ENCODE assay signal across 8 cellular contexts in the genomic region with DNA sequence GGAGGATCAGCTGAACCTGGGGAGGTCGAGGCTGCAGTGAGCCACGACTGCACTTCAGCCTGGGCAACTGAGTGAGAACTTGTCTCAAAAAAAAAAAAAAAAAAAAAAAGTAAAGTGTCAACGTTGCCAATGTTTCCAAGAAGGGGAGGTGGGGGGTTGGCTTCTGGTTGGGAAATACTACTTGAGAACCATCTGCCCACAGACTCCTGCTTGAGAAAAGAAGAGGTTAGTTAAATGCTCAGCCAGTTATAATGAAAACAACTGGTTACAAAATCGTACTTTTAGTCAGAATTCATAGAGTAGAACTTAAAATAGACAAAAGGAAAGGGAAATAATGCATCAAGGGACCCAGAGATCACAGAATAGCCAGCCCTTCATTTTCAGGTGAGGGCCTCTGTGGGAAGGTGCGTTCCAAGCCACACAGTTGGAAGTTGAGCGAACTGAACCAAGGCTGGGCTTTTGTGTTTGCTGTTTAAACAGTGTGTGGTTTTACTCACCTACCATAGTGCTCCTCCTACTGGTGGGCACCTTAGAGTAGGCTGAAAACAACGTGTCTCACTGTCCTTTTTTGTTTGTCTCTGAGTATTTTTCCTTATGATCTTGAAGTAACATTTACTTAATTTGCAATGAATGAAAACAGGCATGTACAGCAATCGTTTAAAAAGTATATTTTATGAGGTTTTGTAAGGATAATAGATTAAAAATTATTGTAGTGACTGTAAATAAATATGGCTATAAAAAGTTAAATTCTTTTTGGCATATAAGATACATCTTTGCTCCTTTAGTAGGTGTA.
DNase-seq lines count a peak whose midpoint lies in the region; ATAC-seq, FAIRE-seq and TF ChIP-seq lines count a peak whose summit lies in the region.

No MANE protein-coding gene starts in this region.

- TF ChIP-seq POLR2A in K562 (conservative IDR thresholded peaks at IDR 0.05), result no peak

- H3K79me2 ChIP-seq in K562 (ENCODE audit: control insufficient read depth, insufficient read depth, low read length), result no peaks in the 10 kb centered on the region

- peak overlapping the region; percentile 48 for H3K27ac ChIP-seq in K562 (ENCODE audit: extremely low read depth, low read depth, low read length)

- peak overlapping the region in 1 of 2 experiments; percentile 27; a peak in 1 of 4 replicates for H3K9ac ChIP-seq in K562 (ENCODE audit: insufficient read depth in 1 of 2, low read depth in 2 of 2, low read length in 2 of 2)

- FAIRE-seq in K562 (lab: Jason Lieb, UNC), result peak; percentile 94

- TF ChIP-seq RAD21 in K562 (CRISPR knock-in tag; conservative IDR thresholded peaks at IDR 0.05 in 1 of 2, IDR thresholded peaks at IDR 0.05 in 1 of 2), result peak; percentile 88 to 90

- ATAC-seq in HG02763 (IDR thresholded peaks at IDR 0.05; ENCODE audit: unreplicated experiment), result peak; percentile 49
- ATAC-seq in K562, result peak; percentile 93

- BruUV-seq in K562 (replicated peaks; lab: Mats Ljungman, UMichigan), result no TSS peak

- DNase-seq in NCI-H146 (lab: John Stamatoyannopoulos, UW) (peak; percentile 52), NCI-H146 treated with DMSO at 0.1 percent for 48 hours (lab: John Stamatoyannopoulos, UW; ENCODE audit: unreplicated experiment) (no peak), NCI-H1436 (lab: John Stamatoyannopoulos, UW) (peak; percentile 77), T1000 (lab: John Stamatoyannopoulos, UW) (peak; percentile 36), K562 (ENCODE audit: extremely low read depth in 1 of 4, low spot score in 3 of 4) (peak; percentile 54 to 90 (median 64)), islet precursor cell (peak; percentile 83)
- peak; percentile 65 to 74 for DNase-seq in stimulated activated CD4-positive, alpha-beta T cell treated with anti-CD3 and anti-CD28 coated beads, Interleukin-2, amount 100 ng/mL, for 24 hours

- TF ChIP-seq CTCF in K562 (IDR thresholded peaks at IDR 0.05 in 2 of 3, conservative IDR thresholded peaks at IDR 0.05 in 1 of 3; ENCODE audit: insufficient read depth in 2 of 3, low read depth in 1 of 3, low read length in 3 of 3), result peak; percentile 75 to 88 (median 85)

- POLR2A ChIA-PET in K562 (lab: Yijun Ruan, JAX), result interaction anchor here (0.6 to 1.1 kb wide), 2 partner anchors 18 to 858 kb away, joined by 3 to 4 read pairs; no protein-coding TSS in a partner anchor

- H4K20me1 ChIP-seq in K562 (replicated peaks; ENCODE audit: control insufficient read depth, insufficient read depth, low read length), result no peaks in the 10 kb centered on the region

- H3K9me3 ChIP-seq in K562 (replicated peaks; ENCODE audit: control insufficient read depth, insufficient read depth, low read depth, low read length), result no peaks in the 10 kb centered on the region

- peak overlapping the region; percentile 42 for H3K4me2 ChIP-seq in K562 (ENCODE audit: insufficient read depth, low read length)

- H3K27me3 ChIP-seq in K562 (ENCODE audit: control insufficient read depth in 2 of 2, insufficient read depth in 2 of 2, low read length in 2 of 2), result no peaks in the 10 kb centered on the region

- no peak overlapping the region for H3K4me3 ChIP-seq in K562

- H3K36me3 ChIP-seq in K562 (ENCODE audit: control insufficient read depth, insufficient read depth, low read length), result no peaks in the 10 kb centered on the region

- H3K4me1 ChIP-seq in K562 (replicated peaks in 1 of 2; ENCODE audit: control insufficient read depth in 2 of 2, insufficient read depth in 2 of 2, low read length in 2 of 2), result peaks cover 2 to 10% of the 10 kb centered on the region in 2 experiments; a peak in 3 of 5 replicates

- intact Hi-C loops in K562 (cut with micrococcal nuclease), result loop anchor here (5.0 to 10.0 kb wide), 3 partner anchors 48 to 135 kb away; no protein-coding TSS in a partner anchor

- no peak for TF ChIP-seq EP300 in K562 (IDR thresholded peaks at IDR 0.05; ENCODE audit: low read length)

- CTCF ChIA-PET in K562 (lab: Yijun Ruan, JAX; ENCODE audit: low intra/inter-chr PET ratio), result interaction anchor here (0.6 to 1.7 kb wide), 3 partner anchors 277 to 319 kb away, joined by 5 to 12 read pairs (median 6); no protein-coding TSS in a partner anchor

- peak overlapping the region; percentile 85 for H2AFZ ChIP-seq in K562 (ENCODE audit: low read depth, low read length)

- in situ Hi-C loops in K562 (cut with MboI), result no loop called here

- no peaks in the 10 kb centered on the region for H3K9me1 ChIP-seq in K562 (ENCODE audit: control insufficient read depth, insufficient read depth, low read length)

- WGBS in K562 (ENCODE audit: insufficient coverage, low coverage, missing lambda C conversion rate), result 11% methylated on average over 7 of the region's 8 CpGs

TF ChIP-seq in K562, 482 proteins besides CTCF, POLR2A, EP300 and RAD21 (continues in another document):
- TF ChIP-seq CTBP1 (IDR thresholded peaks at IDR 0.05; ENCODE audit: borderline replicate concordance) (peak; percentile 57; the same call in 1 of the 2 replicates), NBN (IDR thresholded peaks at IDR 0.05; ENCODE audit: low read depth) (peak; percentile 69; the same call in 1 of the 2 replicates), CEBPB (tag; IDR thresholded peaks at IDR 0.05) (0 out of 2 replicates have a peak, but pooled peaks have one; percentile 29), RCOR1 (IDR thresholded peaks at IDR 0.05; ENCODE audit: borderline replicate concordance in 1 of 2, low read depth in 2 of 2, low read length in 2 of 2) (peak in 1 of 2 experiments; percentile 24; a peak in 1 of 4 replicates), MYNN (IDR thresholded peaks at IDR 0.05) (peak; percentile 45; the same call in 1 of the 2 replicates), MYNN (CRISPR knock-in tag; IDR thresholded peaks at IDR 0.05) (no peak), HMG20B (CRISPR knock-in tag; IDR thresholded peaks at IDR 0.05) (no peak), MTA3 (IDR thresholded peaks at IDR 0.05; ENCODE audit: borderline replicate concordance) (0 out of 2 replicates have a peak, but pooled peaks have one; percentile 38), EP400 (IDR thresholded peaks at IDR 0.05) (peak; percentile 38; the same call in 1 of the 2 replicates), RNF219 (CRISPR knock-in tag; IDR thresholded peaks at IDR 0.05) (no peak), HMBOX1 (IDR thresholded peaks at IDR 0.05) (peak; percentile 94), NFXL1 (CRISPR knock-in tag; IDR thresholded peaks at IDR 0.05) (no peak), ELF2 (CRISPR knock-in tag; IDR thresholded peaks at IDR 0.05) (no peak), CBX5 (IDR thresholded peaks at IDR 0.05; ENCODE audit: borderline replicate concordance, low read depth) (0 out of 2 replicates have a peak, but pooled peaks have one; percentile 55)
- TF ChIP-seq, protein P1, sequence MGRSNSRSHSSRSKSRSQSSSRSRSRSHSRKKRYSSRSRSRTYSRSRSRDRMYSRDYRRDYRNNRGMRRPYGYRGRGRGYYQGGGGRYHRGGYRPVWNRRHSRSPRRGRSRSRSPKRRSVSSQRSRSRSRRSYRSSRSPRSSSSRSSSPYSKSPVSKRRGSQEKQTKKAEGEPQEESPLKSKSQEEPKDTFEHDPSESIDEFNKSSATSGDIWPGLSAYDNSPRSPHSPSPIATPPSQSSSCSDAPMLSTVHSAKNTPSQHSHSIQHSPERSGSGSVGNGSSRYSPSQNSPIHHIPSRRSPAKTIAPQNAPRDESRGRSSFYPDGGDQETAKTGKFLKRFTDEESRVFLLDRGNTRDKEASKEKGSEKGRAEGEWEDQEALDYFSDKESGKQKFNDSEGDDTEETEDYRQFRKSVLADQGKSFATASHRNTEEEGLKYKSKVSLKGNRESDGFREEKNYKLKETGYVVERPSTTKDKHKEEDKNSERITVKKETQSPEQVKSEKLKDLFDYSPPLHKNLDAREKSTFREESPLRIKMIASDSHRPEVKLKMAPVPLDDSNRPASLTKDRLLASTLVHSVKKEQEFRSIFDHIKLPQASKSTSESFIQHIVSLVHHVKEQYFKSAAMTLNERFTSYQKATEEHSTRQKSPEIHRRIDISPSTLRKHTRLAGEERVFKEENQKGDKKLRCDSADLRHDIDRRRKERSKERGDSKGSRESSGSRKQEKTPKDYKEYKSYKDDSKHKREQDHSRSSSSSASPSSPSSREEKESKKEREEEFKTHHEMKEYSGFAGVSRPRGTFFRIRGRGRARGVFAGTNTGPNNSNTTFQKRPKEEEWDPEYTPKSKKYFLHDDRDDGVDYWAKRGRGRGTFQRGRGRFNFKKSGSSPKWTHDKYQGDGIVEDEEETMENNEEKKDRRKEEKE (IDR thresholded peaks at IDR 0.05; ENCODE audit: borderline replicate concordance in 1 of 2, control insufficient read depth in 1 of 2, low read depth in 2 of 2, low read length in 1 of 2), result peak in 1 of 2 experiments; percentile 75; a peak in 1 of 4 replicates
